19 cellular contexts compared by ENCODE assay signal in genomic region chr12:124831590-124831989, GRCh38.
"Had no signal": no experiment of that assay in that cellular context is flagged by ENCODE, and none has a peak within 500 bp of the region (broad histone marks: within the 10 kb centered on the region; RNA-seq: fewer than 3 reads in every experiment).

No MANE protein-coding gene starts in this region.

- H3K4me1 ChIP-seq: upper lobe of right lung had no signal

- H3K27ac ChIP-seq: heart left ventricle, parathyroid adenoma, upper lobe of right lung had no signal

- H3K27me3 ChIP-seq: heart left ventricle, upper lobe of right lung had no signal

- DNase-seq: activated CD4-positive, alpha-beta memory T cell treated with anti-CD3 and anti-CD28 coated beads for 36 hours; activated CD4-positive, alpha-beta T cell treated with anti-CD3 and anti-CD28 coated beads for 4 hours; activated CD4-positive, CD25-positive, alpha-beta regulatory T cell; activated T-cell treated with anti-CD3 and anti-CD28 coated beads for 4 hours; heart left ventricle; left colon; nucleus accumbens; stimulated activated CD4-positive, alpha-beta T cell treated with anti-CD3 and anti-CD28 coated beads, Interleukin-12 subunit alpha, Interleukin-12 subunit beta, amount 100 ng/mL, for 4 hours; stimulated activated CD4-positive, alpha-beta T cell treated with anti-CD3 and anti-CD28 coated beads, Interleukin-4, amount 100 ng/mL, for 4 hours; stimulated activated naive CD8-positive, alpha-beta T cell treated with anti-CD3 and anti-CD28 coated beads, Interleukin-15, Interleukin-2, amounts not matched to agents 100 U/mL and 50 U/mL, for 24 hours; T1000; upper lobe of right lung had no signal

- H3K9me3 Mint-ChIP-seq: activated naive CD4-positive, alpha-beta T cell treated with anti-CD3 and anti-CD28 coated beads, Interleukin-2, amount 50 U/mL, for 72 hours; natural killer cell treated with Interleukin-12 subunit alpha and Interleukin-12 subunit beta and Interleukin-15 and Interleukin-18, amount 100 ng/mL, for 72 hours had no signal

- H3K4me3 Mint-ChIP-seq: activated CD4-positive, alpha-beta memory T cell treated with anti-CD3 and anti-CD28 coated beads for 36 hours; central memory CD8-positive, alpha-beta T cell; mesothelial cell of epicardium; natural killer cell treated with Interleukin-12 subunit alpha and Interleukin-12 subunit beta and Interleukin-15 and Interleukin-18, amount 100 ng/mL, for 72 hours had no signal

- H3K36me3 ChIP-seq: heart left ventricle, upper lobe of right lung had no signal

- H3K4me1 Mint-ChIP-seq: central memory CD8-positive, alpha-beta T cell had no signal

- H3K27ac Mint-ChIP-seq: activated CD4-positive, alpha-beta memory T cell treated with anti-CD3 and anti-CD28 coated beads for 36 hours; activated naive CD4-positive, alpha-beta T cell treated with anti-CD3 and anti-CD28 coated beads, Interleukin-2, amount 50 U/mL, for 72 hours; mesothelial cell of epicardium; natural killer cell treated with Interleukin-12 subunit alpha and Interleukin-12 subunit beta and Interleukin-15 and Interleukin-18, amount 100 ng/mL, for 72 hours had no signal

- H3K27me3 Mint-ChIP-seq: activated CD4-positive, alpha-beta memory T cell treated with anti-CD3 and anti-CD28 coated beads for 36 hours; central memory CD8-positive, alpha-beta T cell had no signal

- H3K4me3 ChIP-seq: heart left ventricle, lung, upper lobe of right lung had no signal

- H2AFZ ChIP-seq: parathyroid adenoma had no signal

- ATAC-seq: activated naive CD4-positive, alpha-beta T cell treated with anti-CD3 and anti-CD28 coated beads, Interleukin-2, amount 50 U/mL, for 72 hours; heart left ventricle; left colon; natural killer cell treated with Interleukin-12 subunit alpha and Interleukin-12 subunit beta and Interleukin-15 and Interleukin-18, amount 100 ng/mL, for 72 hours; right cardiac atrium; stimulated activated naive CD8-positive, alpha-beta T cell treated with anti-CD3 and anti-CD28 coated beads, Interleukin-15, Interleukin-2, amounts not matched to agents 100 U/mL and 50 U/mL, for 24 hours; upper lobe of right lung had no signal

- H3K36me3 Mint-ChIP-seq: activated naive CD4-positive, alpha-beta T cell treated with anti-CD3 and anti-CD28 coated beads, Interleukin-2, amount 50 U/mL, for 72 hours; mesothelial cell of epicardium; natural killer cell treated with Interleukin-12 subunit alpha and Interleukin-12 subunit beta and Interleukin-15 and Interleukin-18, amount 100 ng/mL, for 72 hours had no signal
